1 cellular context compared by ENCODE assay signal in the genomic region with DNA sequence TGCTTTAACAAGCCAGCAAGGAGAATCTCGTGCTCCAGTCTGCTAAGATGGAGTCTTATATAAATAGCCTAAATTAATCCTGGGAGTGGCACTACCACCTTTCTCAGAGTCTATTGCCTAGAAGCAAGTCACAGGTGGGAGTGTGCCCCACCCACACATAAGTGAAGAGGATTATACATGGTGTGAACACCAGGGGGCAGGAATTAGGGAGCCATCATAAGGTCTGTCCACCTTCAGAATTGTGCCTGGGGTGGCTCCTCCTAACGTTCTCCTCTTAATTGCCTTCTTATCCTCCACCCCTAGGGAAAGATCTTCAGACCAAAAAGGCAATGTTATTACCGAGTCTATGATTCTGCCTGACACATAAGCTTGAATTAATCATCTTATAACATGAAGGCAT.
TF ChIP-seq lines count a peak whose summit lies in the region.

No MANE protein-coding gene starts in this region.

TF ChIP-seq in IMR-90, 13 proteins besides CTCF, POLR2A, EP300 and RAD21:
- TF ChIP-seq RCOR1 (IDR thresholded peaks at IDR 0.05; ENCODE audit: insufficient replicate concordance, low read length) (no peak), MAFK (IDR thresholded peaks at IDR 0.05; ENCODE audit: low read depth, low read length) (no peak)
